Comparison of ENCODE assay signal across 1 cellular context in the genomic region with DNA sequence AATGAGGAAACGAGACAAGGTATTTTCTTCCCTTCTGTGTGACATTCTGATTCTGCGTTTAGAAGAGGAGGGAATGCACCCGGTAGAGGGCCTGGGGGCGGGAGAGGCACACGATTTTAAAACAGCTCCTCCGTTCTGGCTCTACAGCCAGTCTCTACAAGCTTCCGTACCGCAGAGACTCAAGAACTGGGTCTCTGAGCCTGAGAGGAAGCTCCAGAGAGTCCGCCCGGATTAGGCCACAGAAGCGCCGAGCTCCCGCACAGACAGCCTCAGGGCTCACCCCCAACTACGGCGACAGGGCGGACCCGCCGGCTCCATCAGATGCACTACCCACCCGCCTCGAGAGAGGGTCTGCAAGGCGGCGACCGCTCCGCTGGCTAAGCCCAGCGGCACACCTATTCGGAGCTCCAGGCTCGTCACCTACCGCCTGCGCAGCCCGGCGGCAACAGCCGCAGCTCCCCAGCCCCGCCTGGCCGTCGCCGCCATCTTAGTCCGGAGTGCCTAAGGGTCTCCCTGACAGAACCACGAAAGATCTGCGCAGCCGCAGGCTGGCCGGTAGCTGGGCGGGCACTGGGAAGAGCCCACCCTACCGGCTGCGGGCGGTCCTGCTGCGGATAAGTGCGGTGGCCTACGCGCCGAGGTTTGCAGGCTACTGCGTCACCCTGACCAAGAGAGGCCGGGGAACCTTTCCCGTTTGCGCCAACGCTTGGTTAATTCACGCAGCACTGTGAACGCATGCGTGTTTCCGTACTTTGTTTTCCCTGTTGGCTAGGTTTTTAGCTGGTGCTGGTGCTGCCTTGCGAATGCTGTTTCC.
TF ChIP-seq lines count a peak whose summit lies in the region.

Gene NFU1, minus strand, starts transcription at position 499 of the 814 bp plus-strand sequence. Its CDS starts 13 bp downstream, at position 486.

TF ChIP-seq in HepG2, 621 proteins besides CTCF, POLR2A, EP300 and RAD21 (continued from another document and continues in another):
- TF ChIP-seq, protein P1, sequence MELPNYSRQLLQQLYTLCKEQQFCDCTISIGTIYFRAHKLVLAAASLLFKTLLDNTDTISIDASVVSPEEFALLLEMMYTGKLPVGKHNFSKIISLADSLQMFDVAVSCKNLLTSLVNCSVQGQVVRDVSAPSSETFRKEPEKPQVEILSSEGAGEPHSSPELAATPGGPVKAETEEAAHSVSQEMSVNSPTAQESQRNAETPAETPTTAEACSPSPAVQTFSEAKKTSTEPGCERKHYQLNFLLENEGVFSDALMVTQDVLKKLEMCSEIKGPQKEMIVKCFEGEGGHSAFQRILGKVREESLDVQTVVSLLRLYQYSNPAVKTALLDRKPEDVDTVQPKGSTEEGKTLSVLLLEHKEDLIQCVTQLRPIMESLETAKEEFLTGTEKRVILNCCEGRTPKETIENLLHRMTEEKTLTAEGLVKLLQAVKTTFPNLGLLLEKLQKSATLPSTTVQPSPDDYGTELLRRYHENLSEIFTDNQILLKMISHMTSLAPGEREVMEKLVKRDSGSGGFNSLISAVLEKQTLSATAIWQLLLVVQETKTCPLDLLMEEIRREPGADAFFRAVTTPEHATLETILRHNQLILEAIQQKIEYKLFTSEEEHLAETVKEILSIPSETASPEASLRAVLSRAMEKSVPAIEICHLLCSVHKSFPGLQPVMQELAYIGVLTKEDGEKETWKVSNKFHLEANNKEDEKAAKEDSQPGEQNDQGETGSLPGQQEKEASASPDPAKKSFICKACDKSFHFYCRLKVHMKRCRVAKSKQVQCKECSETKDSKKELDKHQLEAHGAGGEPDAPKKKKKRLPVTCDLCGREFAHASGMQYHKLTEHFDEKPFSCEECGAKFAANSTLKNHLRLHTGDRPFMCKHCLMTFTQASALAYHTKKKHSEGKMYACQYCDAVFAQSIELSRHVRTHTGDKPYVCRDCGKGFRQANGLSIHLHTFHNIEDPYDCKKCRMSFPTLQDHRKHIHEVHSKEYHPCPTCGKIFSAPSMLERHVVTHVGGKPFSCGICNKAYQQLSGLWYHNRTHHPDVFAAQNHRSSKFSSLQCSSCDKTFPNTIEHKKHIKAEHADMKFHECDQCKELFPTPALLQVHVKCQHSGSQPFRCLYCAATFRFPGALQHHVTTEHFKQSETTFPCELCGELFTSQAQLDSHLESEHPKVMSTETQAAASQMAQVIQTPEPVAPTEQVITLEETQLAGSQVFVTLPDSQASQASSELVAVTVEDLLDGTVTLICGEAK (IDR thresholded peaks at IDR 0.05) = no peak
- TF ChIP-seq, protein P1 (CRISPR knock-in tag; IDR thresholded peaks at IDR 0.05) = peak; percentile 92
- TF ChIP-seq, protein P2, sequence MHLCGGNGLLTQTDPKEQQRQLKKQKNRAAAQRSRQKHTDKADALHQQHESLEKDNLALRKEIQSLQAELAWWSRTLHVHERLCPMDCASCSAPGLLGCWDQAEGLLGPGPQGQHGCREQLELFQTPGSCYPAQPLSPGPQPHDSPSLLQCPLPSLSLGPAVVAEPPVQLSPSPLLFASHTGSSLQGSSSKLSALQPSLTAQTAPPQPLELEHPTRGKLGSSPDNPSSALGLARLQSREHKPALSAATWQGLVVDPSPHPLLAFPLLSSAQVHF (CRISPR knock-in tag; IDR thresholded peaks at IDR 0.05) = no peak
- TF ChIP-seq ZNF788 (CRISPR knock-in tag; IDR thresholded peaks at IDR 0.05; ENCODE audit: borderline replicate concordance) (peak; percentile 65; the same call in 1 of the 2 replicates), ZNF552 (CRISPR knock-in tag; IDR thresholded peaks at IDR 0.05; ENCODE audit: borderline replicate concordance) (peak; percentile 94), ZNF678 (CRISPR knock-in tag; IDR thresholded peaks at IDR 0.05) (peak; percentile 95), FOXA1 (IDR thresholded peaks at IDR 0.05) (no peak), FOXA1 (CRISPR knock-in tag; IDR thresholded peaks at IDR 0.05) (no peak; the same call in 1 of the 2 replicates), DDIT3 (CRISPR knock-in tag; IDR thresholded peaks at IDR 0.05) (peak; percentile 70; the same call in 1 of the 2 replicates), SP2 (CRISPR knock-in tag; IDR thresholded peaks at IDR 0.05) (no peak), KAT7 (CRISPR knock-in tag; IDR thresholded peaks at IDR 0.05; ENCODE audit: borderline replicate concordance) (peak; percentile 95; the same call in 1 of the 2 replicates), MTF2 (CRISPR knock-in tag; IDR thresholded peaks at IDR 0.05; ENCODE audit: borderline replicate concordance) (peak; percentile 92), CBX1 (IDR thresholded peaks at IDR 0.05; ENCODE audit: low read depth) (peak; percentile 81), GLI4 (CRISPR knock-in tag; IDR thresholded peaks at IDR 0.05; ENCODE audit: borderline replicate concordance) (peak; percentile 41; the same call in 1 of the 2 replicates), RARA (CRISPR knock-in tag; IDR thresholded peaks at IDR 0.05) (peak; percentile 30; the same call in 1 of the 2 replicates), ISX (CRISPR knock-in tag; conservative IDR thresholded peaks at IDR 0.05) (peak; percentile 87; the same call in 1 of the 2 replicates), ZNF12 (CRISPR knock-in tag; IDR thresholded peaks at IDR 0.05) (no peak), LCORL (IDR thresholded peaks at IDR 0.05) (no peak), LCORL (CRISPR knock-in tag; IDR thresholded peaks at IDR 0.05) (peak; percentile 78), PHF21A (CRISPR knock-in tag; IDR thresholded peaks at IDR 0.05) (no peak; the same call in 1 of the 2 replicates), MAFK (conservative IDR thresholded peaks at IDR 0.05 in 1 of 2, IDR thresholded peaks at IDR 0.05 in 1 of 2; ENCODE audit: low read length in 2 of 2) (no peak), ZNF446 (CRISPR knock-in tag; IDR thresholded peaks at IDR 0.05) (peak; percentile 54; the same call in 1 of the 2 replicates), ARHGAP35 (CRISPR knock-in tag; IDR thresholded peaks at IDR 0.05; ENCODE audit: borderline replicate concordance) (peak; percentile 72), ZNF3 (CRISPR knock-in tag; IDR thresholded peaks at IDR 0.05) (no peak), NFAT5 (CRISPR knock-in tag; IDR thresholded peaks at IDR 0.05) (peak; percentile 50; the same call in 1 of the 2 replicates), ZIK1 (CRISPR knock-in tag; IDR thresholded peaks at IDR 0.05; ENCODE audit: borderline replicate concordance, low read depth) (peak; percentile 20; the same call in 1 of the 2 replicates), RFXAP (CRISPR knock-in tag; IDR thresholded peaks at IDR 0.05; ENCODE audit: borderline replicate concordance) (peak; percentile 91), ZSCAN12 (CRISPR knock-in tag; IDR thresholded peaks at IDR 0.05) (no peak), TCF7L2 (IDR thresholded peaks at IDR 0.05; ENCODE audit: low read depth, low read length) (no peak), FOXP1 (IDR thresholded peaks at IDR 0.05) (no peak), FOXP1 (CRISPR knock-in tag; IDR thresholded peaks at IDR 0.05) (no peak), ZBTB10 (CRISPR knock-in tag; IDR thresholded peaks at IDR 0.05; ENCODE audit: borderline replicate concordance) (no peak), MTA3 (CRISPR knock-in tag; IDR thresholded peaks at IDR 0.05) (no peak), SALL2 (CRISPR knock-in tag; IDR thresholded peaks at IDR 0.05) (0 out of 2 replicates have a peak, but pooled peaks have one; percentile 40)
- TF ChIP-seq, protein P3, sequence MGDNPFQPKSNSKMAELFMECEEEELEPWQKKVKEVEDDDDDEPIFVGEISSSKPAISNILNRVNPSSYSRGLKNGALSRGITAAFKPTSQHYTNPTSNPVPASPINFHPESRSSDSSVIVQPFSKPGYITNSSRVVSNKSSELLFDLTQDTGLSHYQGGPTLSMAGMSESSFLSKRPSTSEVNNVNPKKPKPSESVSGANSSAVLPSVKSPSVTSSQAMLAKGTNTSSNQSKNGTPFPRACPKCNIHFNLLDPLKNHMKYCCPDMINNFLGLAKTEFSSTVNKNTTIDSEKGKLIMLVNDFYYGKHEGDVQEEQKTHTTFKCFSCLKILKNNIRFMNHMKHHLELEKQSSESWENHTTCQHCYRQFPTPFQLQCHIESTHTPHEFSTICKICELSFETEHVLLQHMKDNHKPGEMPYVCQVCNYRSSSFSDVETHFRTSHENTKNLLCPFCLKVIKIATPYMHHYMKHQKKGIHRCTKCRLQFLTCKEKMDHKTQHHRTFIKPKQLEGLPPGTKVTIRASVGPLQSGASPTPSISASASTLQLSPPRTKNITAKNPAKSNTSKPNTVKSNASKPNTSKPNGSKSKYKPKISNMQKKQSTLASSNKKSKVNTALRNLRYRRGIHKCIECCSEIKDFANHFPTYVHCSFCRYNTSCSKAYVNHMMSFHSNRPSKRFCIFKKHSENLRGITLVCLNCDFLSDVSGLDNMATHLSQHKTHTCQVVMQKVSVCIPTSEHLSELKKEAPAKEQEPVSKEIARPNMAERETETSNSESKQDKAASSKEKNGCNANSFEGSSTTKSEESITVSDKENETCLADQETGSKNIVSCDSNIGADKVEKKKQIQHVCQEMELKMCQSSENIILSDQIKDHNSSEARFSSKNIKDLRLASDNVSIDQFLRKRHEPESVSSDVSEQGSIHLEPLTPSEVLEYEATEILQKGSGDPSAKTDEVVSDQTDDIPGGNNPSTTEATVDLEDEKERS (CRISPR knock-in tag; IDR thresholded peaks at IDR 0.05) = peak; percentile 95; the same call in 1 of the 2 replicates
